Comparison of ENCODE assay signal across 8 cellular contexts in genomic region chr19:16197188-16197621, GRCh38. TPM values are rescaled to one million over a fixed set of nuclear protein-coding genes. Genes with fewer than 3 reads are reported as not detected.
DNase-seq lines count a peak whose midpoint lies in the region; ATAC-seq, FAIRE-seq and TF ChIP-seq lines count a peak whose summit lies in the region.

No MANE protein-coding gene starts in this region.

- no peak for FAIRE-seq in HTR-8/SVneo (lab: Jason Lieb, UNC)

- H3K9me3 ChIP-seq in heart right ventricle (no peaks in the 10 kb centered on the region), skeletal muscle satellite cell (replicated peaks; ENCODE audit: low read length) (no peaks in the 10 kb centered on the region)

- intact Hi-C loops in heart right ventricle (cut with DNase I) = no loop called here
- intact Hi-C loops in cardiac septum (cut with DNase I) = loop anchor here (5.0 kb wide), 1 partner anchor 185 kb away; no protein-coding TSS in a partner anchor

- peak overlapping the region; percentile 82 for H3K4me2 ChIP-seq in skeletal muscle satellite cell (ENCODE audit: low read length)

- no peak for TF ChIP-seq CTCF in heart right ventricle (IDR thresholded peaks at IDR 0.05)
- no peak for TF ChIP-seq CTCF in VCaP (conservative IDR thresholded peaks at IDR 0.05)
- no peak for TF ChIP-seq CTCF in foreskin fibroblast (IDR thresholded peaks at IDR 0.05; ENCODE audit: low read depth, low read length)

- H3K27ac ChIP-seq in heart right ventricle (peak overlapping the region in 9 of 10 donors; percentile 80 to 94 (median 89)), VCaP (peak overlapping the region; percentile 82)

- WGBS in heart right ventricle, 2 donors = 33 to 34% methylated on average over 2 of the region's 2 CpGs

- H3K27me3 ChIP-seq in heart right ventricle (no peaks in the 10 kb centered on the region), skeletal muscle satellite cell (ENCODE audit: control insufficient read depth, insufficient read depth, low read length) (no peaks in the 10 kb centered on the region)

- H3K36me3 ChIP-seq in heart right ventricle = peaks cover 0 to 35% (median 8%) of the 10 kb centered on the region in 9 donors
- peaks cover 18% of the 10 kb centered on the region for H3K36me3 ChIP-seq in skeletal muscle satellite cell (ENCODE audit: insufficient read depth, low read length)

- DNase-seq in heart right ventricle (no peak), cardiac septum (ENCODE audit: low spot score) (no peak), foreskin fibroblast (peak; percentile 94 to 96), HTR-8/SVneo (ENCODE audit: insufficient read length, low spot score) (no peak)
- no peak for DNase-seq in activated CD4-positive, alpha-beta T cell treated with anti-CD3 and anti-CD28 coated beads for 1 hour

- H3K4me1 ChIP-seq in heart right ventricle (peaks cover 10 to 38% (median 27%) of the 10 kb centered on the region in 9 donors), skeletal muscle satellite cell (ENCODE audit: control insufficient read depth, insufficient read depth, low read length) (peaks cover 41% of the 10 kb centered on the region)

- peak overlapping the region; percentile 96 for H3K9ac ChIP-seq in skeletal muscle satellite cell (ENCODE audit: low read depth, low read length)

- ATAC-seq in heart right ventricle (no peak), GM19351 (IDR thresholded peaks at IDR 0.05; ENCODE audit: unreplicated experiment) (no peak)

- H3K4me3 ChIP-seq in heart right ventricle = peak overlapping the region in 9 of 10 donors; percentile 71 to 100 (median 93)
- peak overlapping the region; percentile 92 to 98 for H3K4me3 ChIP-seq in foreskin fibroblast (ENCODE audit: low read depth in 1 of 2, low read length in 2 of 2)
- peak overlapping the region; percentile 96 for H3K4me3 ChIP-seq in skeletal muscle satellite cell (ENCODE audit: low read length)

RNA-seq across cellular contexts. Expression of gene AP1M1, which starts 0.5 kb away (rescaled TPM):
- 10 to 100 TPM; 34.3 to 53.8 (median 47.0) TPM for total RNA-seq in heart right ventricle
- 10 to 100 TPM; 25.5 to 79.0 TPM for polyA plus RNA-seq in heart right ventricle
- total RNA-seq in cardiac septum = 51.8 TPM
- total RNA-seq in skeletal muscle satellite cell (2012; rRNA removed) = 124 and 126 TPM in 2 replicates

RNA-seq across cellular contexts. Expression of gene FAM32A, which starts 12.0 kb away (rescaled TPM):
- total RNA-seq in heart right ventricle (10 to 100 TPM; 27.0 to 44.5 (median 32.5) TPM), cardiac septum (36.9 TPM)
- 10 to 100 TPM; 36.0 to 75.0 TPM for polyA plus RNA-seq in heart right ventricle
- total RNA-seq in skeletal muscle satellite cell (2012; rRNA removed) = 118 and 127 TPM in 2 replicates

RNA-seq across cellular contexts. Expression of gene CIB3, which starts 23.9 kb away (rescaled TPM):
- total RNA-seq in heart right ventricle = not detected
- not detected for polyA plus RNA-seq in heart right ventricle
- total RNA-seq in cardiac septum = not detected
- not detected in 2 replicates for total RNA-seq in skeletal muscle satellite cell (2012; rRNA removed)

RNA-seq across cellular contexts. Expression of gene HSH2D, which starts 53.7 kb away (rescaled TPM):
- total RNA-seq in heart right ventricle = 1 to 10 TPM in 3 of 10 donors, under 1 TPM in 5, not detected in 2; 0.16 to 2.0 (median 0.56) TPM
- polyA plus RNA-seq in heart right ventricle = under 1 TPM; 0.19 to 0.51 TPM
- 0.32 TPM for total RNA-seq in cardiac septum
- not detected in 2 replicates for total RNA-seq in skeletal muscle satellite cell (2012; rRNA removed)

Comparison
In these comparisons a context has a peak if more than half of its experiments do, and no peak if none do; other contexts are left out.
1. DNase-seq: peak in foreskin fibroblast (2 of 2); none in heart right ventricle (0 of 2), cardiac septum (single experiment), activated CD4-positive, alpha-beta T cell treated with anti-CD3 and anti-CD28 coated beads for 1 hour (single experiment) and HTR-8/SVneo (single experiment).
2. Peak in every context shown above with its lines, with median percentiles within 50 percentile points of each other: H3K4me3 ChIP-seq.